In genomic region chr14:47606601-47607000, GRCh38 we compare ENCODE assay signal across 21 cellular contexts.
"Had no signal": no experiment of that assay in that cellular context is flagged by ENCODE, and none has a peak within 500 bp of the region (broad histone marks: within the 10 kb centered on the region; RNA-seq: fewer than 3 reads in every experiment).

No MANE protein-coding gene starts in this region.

- ATAC-seq: foreskin keratinocyte; gastroesophageal sphincter; heart right ventricle; left lung; naive thymus-derived CD8-positive, alpha-beta T cell; right cardiac atrium; stimulated activated effector memory CD8-positive, alpha-beta T cell treated with anti-CD3 and anti-CD28 coated beads, Interleukin-12 subunit alpha, Interleukin-12 subunit beta, amount 100 ng/mL, for 72 hours; stimulated activated naive CD8-positive, alpha-beta T cell treated with anti-CD3 and anti-CD28 coated beads, Interleukin-15, Interleukin-2, amounts not matched to agents 100 U/mL and 50 U/mL, for 24 hours had no signal

- DNase-seq: dermis blood vessel endothelial cell; effector memory CD4-positive, alpha-beta T cell; foreskin keratinocyte; glutamatergic neuron; heart right ventricle; hippocampal formation; left lung; mammary epithelial cell; naive thymus-derived CD8-positive, alpha-beta T cell; nephron progenitor cell; nucleus accumbens; right cardiac atrium; sigmoid colon; stimulated activated CD4-positive, alpha-beta T cell treated with anti-CD3 and anti-CD28 coated beads, Interleukin-2, amount 100 ng/mL, for 24 hours; stimulated activated CD4-positive, alpha-beta T cell treated with anti-CD3 and anti-CD28 coated beads, Interleukin-4, amount 100 ng/mL, for 24 hours; stimulated activated naive CD8-positive, alpha-beta T cell treated with anti-CD3 and anti-CD28 coated beads, Interleukin-15, Interleukin-2, amounts not matched to agents 100 U/mL and 50 U/mL, for 24 hours; substantia nigra; testis; tibial artery had no signal
